Comparison of ENCODE assay signal across 15 cellular contexts in the genomic region with DNA sequence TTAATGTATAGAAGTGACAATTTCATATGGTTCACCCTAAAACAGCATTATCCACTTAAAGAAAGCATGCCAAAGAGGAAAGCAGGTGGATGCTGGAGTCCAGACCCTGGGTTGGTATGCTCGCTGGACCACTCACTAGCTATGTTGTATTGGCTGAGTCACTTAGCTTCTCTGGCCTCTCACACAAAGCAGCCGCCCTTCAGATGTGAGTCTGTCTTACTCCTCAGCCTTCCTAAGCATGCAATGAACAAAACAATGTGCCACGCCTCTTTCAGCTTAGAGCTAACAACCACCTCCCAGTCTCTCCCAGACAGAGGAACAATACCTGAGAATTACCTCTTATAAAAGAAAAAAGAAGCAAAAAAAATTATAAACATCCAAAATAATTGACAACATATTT. TPM values are rescaled to one million over a fixed set of nuclear protein-coding genes. Genes with fewer than 3 reads are reported as not detected.
DNase-seq lines count a peak whose midpoint lies in the region; ATAC-seq and TF ChIP-seq lines count a peak whose summit lies in the region.
"Had no signal": no experiment of that assay in that cellular context is flagged by ENCODE, and none has a peak within 500 bp of the region (broad histone marks: within the 10 kb centered on the region; RNA-seq: fewer than 3 reads in every experiment).

No MANE protein-coding gene starts in this region.

- no peaks in the 10 kb centered on the region for H3K4me1 Mint-ChIP-seq in T-helper 2 cell treated with Interferon-gamma antibody and Interleukin-4, amounts not matched to agents 5 μg/mL and 100 μg/mL, for 36 hours (ENCODE audit: low read depth)
- H3K4me1 Mint-ChIP-seq in activated naive CD4-positive, alpha-beta T cell treated with anti-CD3 and anti-CD28 coated beads for 36 hours (ENCODE audit: low read depth) = no peaks in the 10 kb centered on the region
- H3K4me1 Mint-ChIP-seq: activated naive CD4-positive, alpha-beta T cell treated with anti-CD3 and anti-CD28 coated beads, Interleukin-2, amount 10 ng/mL, durations not matched to agents 7 days and 5 days had no signal

- CTCF ChIA-PET in HCT116 (lab: Charles Lee) = no interaction called here
- CTCF ChIA-PET in activated naive CD4-positive, alpha-beta T cell treated with anti-CD3 and anti-CD28 coated beads for 36 hours (lab: Charles Lee) = no interaction called here

- H3K27ac ChIP-seq in HCT116 (ENCODE audit: low read depth, low read length) = no peak overlapping the region
- no peak overlapping the region for H3K27ac ChIP-seq in gastroesophageal sphincter
- H3K27ac ChIP-seq: cardiac muscle cell had no signal

- no peak for TF ChIP-seq RAD21 in HCT116 (IDR thresholded peaks at IDR 0.05; ENCODE audit: low read depth)

- no TSS peak for BruUV-seq in HCT116 (replicated peaks; lab: Mats Ljungman, UMichigan)

- no peak overlapping the region for H3K4me3 Mint-ChIP-seq in T-helper 2 cell treated with Interferon-gamma antibody and Interleukin-4, amounts not matched to agents 5 μg/mL and 100 μg/mL, for 36 hours
- H3K4me3 Mint-ChIP-seq in activated naive CD4-positive, alpha-beta T cell treated with anti-CD3 and anti-CD28 coated beads for 36 hours = no peak overlapping the region
- H3K4me3 Mint-ChIP-seq: activated naive CD4-positive, alpha-beta T cell treated with anti-CD3 and anti-CD28 coated beads, Interleukin-2, amount 10 ng/mL, durations not matched to agents 7 days and 5 days had no signal

- no peaks in the 10 kb centered on the region for H3K36me3 Mint-ChIP-seq in T-helper 2 cell treated with Interferon-gamma antibody and Interleukin-4, amounts not matched to agents 5 μg/mL and 100 μg/mL, for 36 hours (ENCODE audit: low read depth)
- no peaks in the 10 kb centered on the region for H3K36me3 Mint-ChIP-seq in activated naive CD4-positive, alpha-beta T cell treated with anti-CD3 and anti-CD28 coated beads for 36 hours (ENCODE audit: low read depth)
- H3K36me3 Mint-ChIP-seq: activated naive CD4-positive, alpha-beta T cell treated with anti-CD3 and anti-CD28 coated beads, Interleukin-2, amount 10 ng/mL, durations not matched to agents 7 days and 5 days had no signal

- H3K4me3 ChIP-seq in HCT116 (replicated peaks in 1 of 2; ENCODE audit: low read depth in 1 of 2, low read length in 2 of 2) = no peak overlapping the region
- H3K4me3 ChIP-seq in gastroesophageal sphincter = no peak overlapping the region
- H3K4me3 ChIP-seq: cardiac muscle cell had no signal

- H3K27me3 ChIP-seq in HCT116 (ENCODE audit: insufficient read depth, low read length) = no peaks in the 10 kb centered on the region
- H3K27me3 ChIP-seq in gastroesophageal sphincter = peaks cover 39% of the 10 kb centered on the region

- no peak overlapping the region for H3K27ac Mint-ChIP-seq in T-helper 2 cell treated with Interferon-gamma antibody and Interleukin-4, amounts not matched to agents 5 μg/mL and 100 μg/mL, for 36 hours
- no peak overlapping the region for H3K27ac Mint-ChIP-seq in activated naive CD4-positive, alpha-beta T cell treated with anti-CD3 and anti-CD28 coated beads for 36 hours
- H3K27ac Mint-ChIP-seq: activated naive CD4-positive, alpha-beta T cell treated with anti-CD3 and anti-CD28 coated beads, Interleukin-2, amount 10 ng/mL, durations not matched to agents 7 days and 5 days had no signal

- no peak overlapping the region for H3K4me2 ChIP-seq in HCT116 (ENCODE audit: low read length)

- H3K9ac ChIP-seq in HCT116 (ENCODE audit: low read length) = no peak overlapping the region

- H3K9me3 Mint-ChIP-seq in T-helper 2 cell treated with Interferon-gamma antibody and Interleukin-4, amounts not matched to agents 5 μg/mL and 100 μg/mL, for 36 hours = no peaks in the 10 kb centered on the region
- H3K9me3 Mint-ChIP-seq in activated naive CD4-positive, alpha-beta T cell treated with anti-CD3 and anti-CD28 coated beads for 36 hours = no peaks in the 10 kb centered on the region
- H3K9me3 Mint-ChIP-seq: activated naive CD4-positive, alpha-beta T cell treated with anti-CD3 and anti-CD28 coated beads, Interleukin-2, amount 10 ng/mL, durations not matched to agents 7 days and 5 days had no signal

- intact Hi-C loops in HCT116 (cut with micrococcal nuclease) = no loop called here
- intact Hi-C loops in activated naive CD4-positive, alpha-beta T cell treated with anti-CD3 and anti-CD28 coated beads for 36 hours (cut with micrococcal nuclease) = no loop called here

- H3K36me3 ChIP-seq in HCT116 (ENCODE audit: control insufficient read depth in 1 of 2, insufficient read depth in 2 of 2, low read length in 2 of 2) (no peaks in the 10 kb centered on the region), gastroesophageal sphincter (no peaks in the 10 kb centered on the region)
- H3K36me3 ChIP-seq: cardiac muscle cell had no signal

- H3K9me2 ChIP-seq in HCT116 (ENCODE audit: insufficient read depth) = no peaks in the 10 kb centered on the region

- no peaks in the 10 kb centered on the region for H3K79me2 ChIP-seq in HCT116 (ENCODE audit: insufficient read depth, low read length)

- RAD21 ChIA-PET in HCT116 (lab: Charles Lee; ENCODE audit: low non-redundant PET in 1 of 2, low total read pairs in 2 of 2, uncharacterized antibody in 2 of 2, unreplicated experiment in 2 of 2) = no interaction called here

- peak; percentile 65 for DNase-seq in AG20443 (ENCODE audit: low spot score)
- peak; percentile 19 for DNase-seq in HCT116 (ENCODE audit: low read depth, low spot score)
- DNase-seq in SW480 (ENCODE audit: low spot score) = peak; percentile 17
- peak; percentile 85 for DNase-seq in islet precursor cell
- no peak for DNase-seq in T-helper 2 cell treated with Interferon-gamma antibody and Interleukin-4, amounts not matched to agents 5 μg/mL and 100 μg/mL, for 36 hours (ENCODE audit: low spot score)
- DNase-seq in activated naive CD4-positive, alpha-beta T cell treated with anti-CD3 and anti-CD28 coated beads for 36 hours = no peak
- DNase-seq: activated CD4-positive, CD25-positive, alpha-beta regulatory T cell; activated naive CD4-positive, alpha-beta T cell treated with anti-CD3 and anti-CD28 coated beads, Interleukin-2, amount 10 ng/mL, durations not matched to agents 7 days and 5 days; kidney; NCI-H2081; posterior cingulate gyrus; stimulated activated CD4-positive, alpha-beta T cell treated with anti-CD3 and anti-CD28 coated beads, Interleukin-15, amount 100 ng/mL, for 24 hours had no signal

- H3K9me3 ChIP-seq in HCT116 (ENCODE audit: control insufficient read depth in 1 of 2, insufficient read depth in 1 of 2, low read depth in 1 of 2, low read length in 2 of 2) (no peaks in the 10 kb centered on the region), gastroesophageal sphincter (no peaks in the 10 kb centered on the region)

- WGBS in gastroesophageal sphincter (ENCODE audit: low coverage in 1 of 2), 2 donors = 64 to 67% methylated on average over 2 to 3 of the region's 3 CpGs

- POLR2A ChIA-PET in HCT116 (lab: Charles Lee) = no interaction called here

- no peak for TF ChIP-seq CTCF in HCT116 (IDR thresholded peaks at IDR 0.05 in 2 of 3, conservative IDR thresholded peaks at IDR 0.05 in 1 of 3; ENCODE audit: borderline replicate concordance in 1 of 3, insufficient read depth in 1 of 3, low read depth in 2 of 3, low read length in 2 of 3)
- no peak for TF ChIP-seq CTCF in gastroesophageal sphincter (IDR thresholded peaks at IDR 0.05)

- H4K20me1 ChIP-seq in HCT116 (ENCODE audit: insufficient read depth) = no peaks in the 10 kb centered on the region

- H2AFZ ChIP-seq in HCT116 (ENCODE audit: low read depth, low read length, poor library complexity, severe bottlenecking) = no peak overlapping the region

- no peak for TF ChIP-seq POLR2A in HCT116 (IDR thresholded peaks at IDR 0.05; ENCODE audit: borderline replicate concordance, extremely low read depth, insufficient read depth, insufficient read length)
- TF ChIP-seq POLR2A in gastroesophageal sphincter (IDR thresholded peaks at IDR 0.05) = no peak

- peaks cover 35% of the 10 kb centered on the region for H3K27me3 Mint-ChIP-seq in T-helper 2 cell treated with Interferon-gamma antibody and Interleukin-4, amounts not matched to agents 5 μg/mL and 100 μg/mL, for 36 hours (ENCODE audit: low read depth)
- H3K27me3 Mint-ChIP-seq in activated naive CD4-positive, alpha-beta T cell treated with anti-CD3 and anti-CD28 coated beads for 36 hours (ENCODE audit: low read depth) = peaks cover 25% of the 10 kb centered on the region

- TF ChIP-seq EP300 in gastroesophageal sphincter (IDR thresholded peaks at IDR 0.05) = no peak

- peaks cover 0 to 9% of the 10 kb centered on the region in 2 experiments; a peak in 1 of 4 replicates for H3K4me1 ChIP-seq in HCT116 (ENCODE audit: control insufficient read depth in 1 of 2, insufficient read depth in 2 of 2, low read length in 2 of 2)
- H3K4me1 ChIP-seq in gastroesophageal sphincter = no peaks in the 10 kb centered on the region

- ATAC-seq in HCT116 (peak; percentile 61), gastroesophageal sphincter (no peak), HG02938 (IDR thresholded peaks at IDR 0.05; ENCODE audit: unreplicated experiment) (no peak)

TF ChIP-seq in HCT116, 20 proteins besides CTCF, POLR2A, EP300 and RAD21 (continues in another document):
- no peak for TF ChIP-seq EGR1 (IDR thresholded peaks at IDR 0.05; ENCODE audit: low read depth)
- TF ChIP-seq ZFX (IDR thresholded peaks at IDR 0.05) = no peak
- TF ChIP-seq EZH2phosphoT487 (IDR thresholded peaks at IDR 0.05; ENCODE audit: borderline replicate concordance) = no peak
- no peak for TF ChIP-seq EZH2 (IDR thresholded peaks at IDR 0.05)
- TF ChIP-seq SIN3A (IDR thresholded peaks at IDR 0.05; ENCODE audit: low read depth) = no peak
- no peak for TF ChIP-seq FOSL1 (IDR thresholded peaks at IDR 0.05; ENCODE audit: low read depth)
- no peak for TF ChIP-seq POLR2AphosphoS5 (IDR thresholded peaks at IDR 0.05; ENCODE audit: low read depth, low read length)

RNA-seq across cellular contexts. Expression of a gene that starts 29.4 kb away (rescaled TPM):
- total RNA-seq in HCT116 (2021; ENCODE audit: unreplicated experiment) = not detected
- not detected in 2 replicates for polyA plus RNA-seq in HCT116 (2012)
- total RNA-seq in gastroesophageal sphincter = not detected
- total RNA-seq in activated naive CD4-positive, alpha-beta T cell treated with anti-CD3 and anti-CD28 coated beads for 36 hours = not detected
- total RNA-seq: cardiac muscle cell had no signal
- polyA plus RNA-seq: cardiac muscle cell had no signal

Comparison
In these comparisons a context has a peak if more than half of its experiments do, and no peak if none do; other contexts are left out.
1. DNase-seq: peak in AG20443 (single experiment), HCT116 (single experiment), SW480 (single experiment) and islet precursor cell (single experiment); none in T-helper 2 cell treated with Interferon-gamma antibody and Interleukin-4, amounts not matched to agents 5 μg/mL and 100 μg/mL, for 36 hours (single experiment) and activated naive CD4-positive, alpha-beta T cell treated with anti-CD3 and anti-CD28 coated beads for 36 hours (single experiment).